Comparison of ENCODE assay signal across 18 cellular contexts in genomic region chr6:148724428-148724827, GRCh38. TPM values are rescaled to one million over a fixed set of nuclear protein-coding genes. Genes with fewer than 3 reads are reported as not detected.
DNase-seq lines count a peak whose midpoint lies in the region; ATAC-seq and TF ChIP-seq lines count a peak whose summit lies in the region.
"Had no signal": no experiment of that assay in that cellular context is flagged by ENCODE, and none has a peak within 500 bp of the region (broad histone marks: within the 10 kb centered on the region; RNA-seq: fewer than 3 reads in every experiment).

No MANE protein-coding gene starts in this region.

- H4K20me1 ChIP-seq in GM23248 (ENCODE audit: insufficient read depth) (no peaks in the 10 kb centered on the region), osteoblast (ENCODE audit: insufficient read depth, low read length) (no peaks in the 10 kb centered on the region)
- H4K20me1 ChIP-seq: BLaER1 had no signal

- POLR2A ChIA-PET in WTC11 (lab: Charles Lee) = no interaction called here

- H3K9me3 Mint-ChIP-seq in HFFc6 (peaks cover 22% of the 10 kb centered on the region), WTC11 (peaks cover 20% of the 10 kb centered on the region)
- H3K9me3 Mint-ChIP-seq: CD8-positive, alpha-beta T cell had no signal

- ATAC-seq in WTC11 = no peak
- ATAC-seq: CD8-positive, alpha-beta T cell; HCT116 had no signal

- peak overlapping the region; percentile 90 for H3K27ac Mint-ChIP-seq in HFFc6
- no peak overlapping the region for H3K27ac Mint-ChIP-seq in WTC11
- H3K27ac Mint-ChIP-seq: B cell; CD4-positive, CD25-positive, alpha-beta regulatory T cell; CD8-positive, alpha-beta T cell had no signal

- H3K27me3 Mint-ChIP-seq in HFFc6 (ENCODE audit: insufficient read depth) (no peaks in the 10 kb centered on the region), WTC11 (ENCODE audit: low read depth) (no peaks in the 10 kb centered on the region; the same call in 1 of the 2 replicates)

- no peaks in the 10 kb centered on the region for H3K9me2 ChIP-seq in GM23248 (ENCODE audit: insufficient read depth)

- H3K4me1 ChIP-seq in GM23248 (ENCODE audit: insufficient read depth) = peaks cover 37% of the 10 kb centered on the region
- peaks cover 26% of the 10 kb centered on the region for H3K4me1 ChIP-seq in osteoblast (ENCODE audit: insufficient read depth, low read length)
- H3K4me1 ChIP-seq: BLaER1, Caco-2 had no signal

- DNase-seq in GM23248 (no peak), HFFc6 (no peak), WTC11 (ENCODE audit: low spot score) (no peak), osteoblast (ENCODE audit: insufficient read length, low spot score, missing footprints) (no peak), NCI-H510A treated with DMSO at 0.1 percent for 48 hours (lab: John Stamatoyannopoulos, UW) (no peak), HCEC 1CT (no peak), posterior cingulate gyrus (no peak), GM13976 (ENCODE audit: low spot score) (no peak)
- DNase-seq: Caco-2; CD4-positive, CD25-positive, alpha-beta regulatory T cell; CD8-positive, alpha-beta T cell; DMS153; DND-41; H7 had no signal

- H3K4me1 Mint-ChIP-seq in HFFc6 (ENCODE audit: low read depth) (peaks cover 50% of the 10 kb centered on the region), WTC11 (no peaks in the 10 kb centered on the region)
- H3K4me1 Mint-ChIP-seq: B cell; CD4-positive, CD25-positive, alpha-beta regulatory T cell had no signal

- intact Hi-C loops in posterior cingulate gyrus (cut with DNase I) = no loop called here

- peaks cover 33% of the 10 kb centered on the region for H3F3A ChIP-seq in GM23248 (ENCODE audit: insufficient read depth)

- in situ Hi-C loops in GM23248 (cut with MboI) (no loop called here), GM13976 (cut with MboI; ENCODE audit: low sequenced_read_pairs, unreplicated experiment) (no loop called here)

- H3K9me3 ChIP-seq in GM23248 (ENCODE audit: low read depth) (no peaks in the 10 kb centered on the region), osteoblast (ENCODE audit: low read depth, low read length) (peaks cover 2% of the 10 kb centered on the region)
- H3K9me3 ChIP-seq: Caco-2 had no signal

- H2AFZ ChIP-seq in GM23248 (no peak overlapping the region), osteoblast (ENCODE audit: low read length) (no peak overlapping the region)

- H3K27me3 ChIP-seq in GM23248 (replicated peaks; ENCODE audit: insufficient read depth) (no peaks in the 10 kb centered on the region), osteoblast (ENCODE audit: insufficient read depth, low read length) (no peaks in the 10 kb centered on the region)
- H3K27me3 ChIP-seq: BLaER1 had no signal

- H3K9ac ChIP-seq in GM23248 = peak overlapping the region; percentile 63
- H3K9ac ChIP-seq: BLaER1 had no signal

- H3K4me2 ChIP-seq in GM23248 (ENCODE audit: unreplicated experiment) (peak overlapping the region; percentile 52), osteoblast (ENCODE audit: insufficient read depth, low read length) (no peak overlapping the region)
- H3K4me2 ChIP-seq: BLaER1 had no signal

- H3K36me3 Mint-ChIP-seq in HFFc6 (ENCODE audit: low read depth) = peaks cover 24% of the 10 kb centered on the region
- peaks cover 8% of the 10 kb centered on the region for H3K36me3 Mint-ChIP-seq in WTC11
- H3K36me3 Mint-ChIP-seq: CD4-positive, CD25-positive, alpha-beta regulatory T cell; CD8-positive, alpha-beta T cell had no signal

- CTCF ChIA-PET in WTC11 (lab: Charles Lee) = no interaction called here

- H3K79me2 ChIP-seq in GM23248 (ENCODE audit: insufficient read depth) = no peaks in the 10 kb centered on the region
- H3K79me2 ChIP-seq in osteoblast (ENCODE audit: insufficient read depth, low read length) = no peaks in the 10 kb centered on the region

- no peak overlapping the region for H3K4me3 ChIP-seq in GM23248
- no peak overlapping the region for H3K4me3 ChIP-seq in osteoblast (ENCODE audit: insufficient read depth, low read length)
- H3K4me3 ChIP-seq: BLaER1 had no signal

- H3K27ac ChIP-seq in GM23248 = peak overlapping the region; percentile 93
- peak overlapping the region; percentile 85 for H3K27ac ChIP-seq in osteoblast (ENCODE audit: low read depth, low read length)
- H3K27ac ChIP-seq: BLaER1, C4-2B had no signal

- TF ChIP-seq CTCF in HFFc6 (IDR thresholded peaks at IDR 0.05) (no peak), WTC11 (IDR thresholded peaks at IDR 0.05) (no peak), osteoblast (IDR thresholded peaks at IDR 0.05; ENCODE audit: extremely low read depth, low read depth, low read length) (no peak), GM13976 (IDR thresholded peaks at IDR 0.05; ENCODE audit: borderline replicate concordance, control extremely low read depth, extremely low read depth, insufficient read depth, missing control alignments) (no peak)

- H3K36me3 ChIP-seq in GM23248 (ENCODE audit: low read depth) (0 out of 2 replicates have a peak, but pooled peaks cover 3% of the 10 kb centered on the region), osteoblast (ENCODE audit: insufficient read depth, low read length) (no peaks in the 10 kb centered on the region)
- H3K36me3 ChIP-seq: BLaER1 had no signal

- H3K4me3 Mint-ChIP-seq in HFFc6 (peak overlapping the region; percentile 14; the same call in 1 of the 2 replicates), WTC11 (no peak overlapping the region)
- H3K4me3 Mint-ChIP-seq: B cell; CD4-positive, CD25-positive, alpha-beta regulatory T cell; CD8-positive, alpha-beta T cell had no signal

TF ChIP-seq in WTC11, 78 proteins besides CTCF, POLR2A, EP300 and RAD21:
- TF ChIP-seq PRRX2 (CRISPR knock-in tag; IDR thresholded peaks at IDR 0.05) (no peak), CREB1 (CRISPR knock-in tag; IDR thresholded peaks at IDR 0.05) (no peak), IRF1 (CRISPR knock-in tag; IDR thresholded peaks at IDR 0.05) (no peak), PREB (CRISPR knock-in tag; IDR thresholded peaks at IDR 0.05; ENCODE audit: borderline replicate concordance) (no peak), ZNF317 (CRISPR knock-in tag; IDR thresholded peaks at IDR 0.05; ENCODE audit: borderline replicate concordance, low read depth) (peak; percentile 84)
- TF ChIP-seq, protein P1, sequence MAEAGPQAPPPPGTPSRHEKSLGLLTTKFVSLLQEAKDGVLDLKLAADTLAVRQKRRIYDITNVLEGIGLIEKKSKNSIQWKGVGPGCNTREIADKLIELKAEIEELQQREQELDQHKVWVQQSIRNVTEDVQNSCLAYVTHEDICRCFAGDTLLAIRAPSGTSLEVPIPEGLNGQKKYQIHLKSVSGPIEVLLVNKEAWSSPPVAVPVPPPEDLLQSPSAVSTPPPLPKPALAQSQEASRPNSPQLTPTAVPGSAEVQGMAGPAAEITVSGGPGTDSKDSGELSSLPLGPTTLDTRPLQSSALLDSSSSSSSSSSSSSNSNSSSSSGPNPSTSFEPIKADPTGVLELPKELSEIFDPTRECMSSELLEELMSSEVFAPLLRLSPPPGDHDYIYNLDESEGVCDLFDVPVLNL (CRISPR knock-in tag; IDR thresholded peaks at IDR 0.05; ENCODE audit: borderline replicate concordance, low read depth) = no peak

RNA-seq across cellular contexts. Expression of gene UST, which starts 22.4 kb away (rescaled TPM):
- total RNA-seq in GM23248 (2014; rRNA removed; shearing (Covaris generic)) = 23.1 and 23.3 TPM in 2 replicates
- polyA plus RNA-seq in GM23248 (2016; fragmentation: Nextera tagmentation; extraction: Ambion mirVana) = 10.1 and 11.2 TPM in 2 replicates
- 10 to 100 TPM; 12.9 to 17.3 (median 16.7) TPM for total RNA-seq in HFFc6 (2021; fragmentation: NEBNext Ultra II Directional; extraction: Animal tissue kit (Norgen Biotek cat#: 25700))
- total RNA-seq in WTC11 (2021) (32.1 to 33.8 TPM (median 33.8 TPM) in 3 replicates), osteoblast (18.1 and 21.2 TPM in 2 replicates)
- total RNA-seq: Caco-2 had no signal
